ENCODE assay signal across 10 cellular contexts in genomic region chr1:101388904-101389546, GRCh38.
DNase-seq lines count a peak whose midpoint lies in the region; ATAC-seq, FAIRE-seq and TF ChIP-seq lines count a peak whose summit lies in the region.
"Had no signal": no experiment of that assay in that cellular context is flagged by ENCODE, and none has a peak within 500 bp of the region (broad histone marks: within the 10 kb centered on the region; RNA-seq: fewer than 3 reads in every experiment).

No MANE protein-coding gene starts in this region.

- no peak for TF ChIP-seq CTCF in foreskin keratinocyte (conservative IDR thresholded peaks at IDR 0.05)

- DNase-seq in HT1080 (ENCODE audit: low read depth) (peak; percentile 54), foreskin keratinocyte (no peak), H54 (ENCODE audit: insufficient read length, low spot score) (no peak), ACHN (no peak), GDM1 (lab: John Stamatoyannopoulos, UW) (no peak)
- no peak for DNase-seq in activated effector memory CD4-positive, alpha-beta T cell treated with anti-CD3 and anti-CD28 coated beads, Interleukin-2, amount 50 U/mL, for 16 hours

- no peak for FAIRE-seq in H54 (lab: Jason Lieb, UNC)

- H3K27ac ChIP-seq in foreskin keratinocyte: no peak overlapping the region
- H3K27ac ChIP-seq: HL-60, tibial nerve had no signal

- H3K4me1 ChIP-seq in foreskin keratinocyte: no peaks in the 10 kb centered on the region
- H3K4me1 ChIP-seq: tibial nerve had no signal

- ATAC-seq in GM18499 (IDR thresholded peaks at IDR 0.05; ENCODE audit: insufficient read depth, unreplicated experiment): peak; percentile 88
- peak; percentile 84 for ATAC-seq in GM21576 (IDR thresholded peaks at IDR 0.05; ENCODE audit: unreplicated experiment)
- peak; percentile 61 for ATAC-seq in foreskin keratinocyte

- in situ Hi-C loops in ACHN (cut with HindIII; ENCODE audit: low pct_ligation_motif_present, low pct_unique_long_range_greater_than_20kb, low sequenced_read_pairs): no loop called here

- no peaks in the 10 kb centered on the region for H3K27me3 ChIP-seq in foreskin keratinocyte
- H3K27me3 ChIP-seq: tibial nerve had no signal

- TF ChIP-seq POLR2A in H54 (IDR thresholded peaks at IDR 0.05; ENCODE audit: low read depth, low read length): no peak
